In the genomic region with DNA sequence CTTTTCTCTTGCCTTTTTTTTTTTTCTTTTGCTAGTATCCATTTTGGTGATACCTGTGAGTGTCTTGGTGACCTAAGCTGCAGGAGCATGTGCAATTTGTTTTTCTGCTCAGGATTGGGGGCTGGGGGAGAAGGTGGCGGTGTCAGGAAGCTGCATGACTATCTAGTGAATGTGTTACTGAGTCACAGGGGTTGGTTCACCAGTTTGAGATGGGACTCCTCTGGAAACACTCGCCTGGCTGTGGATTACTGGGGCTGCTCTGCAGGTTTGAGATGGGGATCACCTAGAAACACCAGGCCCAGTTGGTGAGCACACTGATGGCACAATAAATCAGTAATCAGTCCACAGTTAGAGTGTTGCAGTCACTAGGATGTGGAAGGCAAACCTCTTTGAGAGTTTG, we compare ENCODE assay signal across 16 cellular contexts.
"Had no signal": no experiment of that assay in that cellular context is flagged by ENCODE, and none has a peak within 500 bp of the region (broad histone marks: within the 10 kb centered on the region; RNA-seq: fewer than 3 reads in every experiment).

No MANE protein-coding gene starts in this region.

- H3K4me3 ChIP-seq: body of pancreas, esophagus squamous epithelium, heart right ventricle, ovary, vagina had no signal

- DNase-seq: activated CD4-positive, alpha-beta T cell treated with anti-CD3 and anti-CD28 coated beads, Interleukin-2, amount 10 ng/mL, durations not matched to agents 7 days and 5 days; activated CD4-positive, CD25-positive, alpha-beta regulatory T cell; activated naive CD4-positive, alpha-beta T cell treated with anti-CD3 and anti-CD28 coated beads, Interleukin-2, amount 50 U/mL, for 16 hours; activated T-cell treated with anti-CD3 and anti-CD28 coated beads for 4 hours; body of pancreas; cerebellar nuclear complex; dermis blood vessel endothelial cell; esophagus squamous epithelium; foreskin melanocyte; heart right ventricle; kidney; ovary; stimulated activated CD4-positive, alpha-beta T cell treated with anti-CD3 and anti-CD28 coated beads, Interleukin-15, amount 100 ng/mL, for 24 hours; stimulated activated CD4-positive, alpha-beta T cell treated with anti-CD3 and anti-CD28 coated beads, Interleukin-4, amount 100 ng/mL, for 4 hours; T-helper 2 cell had no signal

- H3K4me1 ChIP-seq: body of pancreas, esophagus squamous epithelium, heart right ventricle, vagina had no signal

- H3K36me3 ChIP-seq: esophagus squamous epithelium, heart right ventricle, ovary, vagina had no signal

- H3K27ac ChIP-seq: body of pancreas, esophagus squamous epithelium, heart right ventricle, ovary, vagina had no signal

- ATAC-seq: body of pancreas, heart right ventricle had no signal

- H3K27me3 ChIP-seq: body of pancreas, esophagus squamous epithelium, heart right ventricle, ovary, vagina had no signal

- FAIRE-seq: kidney had no signal
